Comparison of ENCODE assay signal across 8 cellular contexts in genomic region chr15:78131295-78132021, GRCh38. TPM values are rescaled to one million over a fixed set of nuclear protein-coding genes. Genes with fewer than 3 reads are reported as not detected.
DNase-seq lines count a peak whose midpoint lies in the region; ATAC-seq and TF ChIP-seq lines count a peak whose summit lies in the region.

TSS of gene CIB2 (minus strand) at chr15:78131445. CDS start at chr15:78131215, 230 bp downstream.

- H4K8ac ChIP-seq in mesenchymal stem cell (ENCODE audit: low read length), result peak within 1 kb of the TSS; percentile 94

- peak within 1 kb of the TSS; percentile 83 for H2BK15ac ChIP-seq in mesenchymal stem cell (ENCODE audit: low read depth, poor library complexity, severe bottlenecking)

- WGBS in mesenchymal stem cell, result 2% methylated on average over 50 of the region's 79 CpGs

- peak within 1 kb of the TSS in 1 of 2 experiments; percentile 71 for H2BK12ac ChIP-seq in mesenchymal stem cell (ENCODE audit: low read length in 2 of 2)

- no peaks in the 10 kb centered on the region for H3K9me3 ChIP-seq in mesenchymal stem cell (ENCODE audit: control insufficient read depth, low read length)

- ATAC-seq in GM18868 (IDR thresholded peaks at IDR 0.05; ENCODE audit: unreplicated experiment) (peak; percentile 84), HG03196 (IDR thresholded peaks at IDR 0.05; ENCODE audit: unreplicated experiment) (peak; percentile 73)
- peak; percentile 81 for ATAC-seq in effector memory CD8-positive, alpha-beta T cell (replicated peaks)

- peak within 1 kb of the TSS; percentile 81 to 87 for H3K4me3 ChIP-seq in mesenchymal stem cell (ENCODE audit: insufficient read depth in 1 of 2, low read depth in 1 of 2, low read length in 2 of 2)

- H3K27me3 Mint-ChIP-seq in effector memory CD8-positive, alpha-beta T cell, result no peaks in the 10 kb centered on the region

- H3K4me1 Mint-ChIP-seq in effector memory CD8-positive, alpha-beta T cell (ENCODE audit: low read depth in 2 of 2), result peaks cover 15 to 24% of the 10 kb centered on the region in 2 donors

- peak; percentile 23 for DNase-seq in AG09319 (ENCODE audit: extremely low read depth, low read depth)
- peak; percentile 76 for DNase-seq in NCI-H748 (lab: John Stamatoyannopoulos, UW; ENCODE audit: unreplicated experiment)
- peak; percentile 90 for DNase-seq in activated CD8-positive, alpha-beta memory T cell treated with anti-CD3 and anti-CD28 coated beads for 24 hours
- peak; percentile 73 to 79 (median 73) for DNase-seq in effector memory CD8-positive, alpha-beta T cell
- peak; percentile 65 for DNase-seq in mesenchymal stem cell
- peak; percentile 39 for DNase-seq in stimulated activated CD8-positive, alpha-beta memory T cell treated with anti-CD3 and anti-CD28 coated beads, Interleukin-12 subunit alpha, Interleukin-12 subunit beta, amount 100 ng/mL, for 24 hours (ENCODE audit: extremely low read depth)

- peak; percentile 30 for TF ChIP-seq CTCF in AG09319 (IDR thresholded peaks at IDR 0.05; ENCODE audit: low read depth, low read length)

- H3K79me1 ChIP-seq in mesenchymal stem cell (replicated peaks; ENCODE audit: low read length, poor library complexity, severe bottlenecking), result peaks cover 7% of the 10 kb centered on the region

- H3K18ac ChIP-seq in mesenchymal stem cell (ENCODE audit: low read depth in 1 of 2, low read length in 2 of 2), result peak within 1 kb of the TSS; percentile 96 to 99

- peak within 1 kb of the TSS; percentile 45 to 77 for H3K4ac ChIP-seq in mesenchymal stem cell (ENCODE audit: low read depth in 1 of 2, low read length in 2 of 2)

- peak within 1 kb of the TSS; percentile 69 for H3K4me2 ChIP-seq in mesenchymal stem cell (ENCODE audit: low read length, poor library complexity, severe bottlenecking)

- H2BK5ac ChIP-seq in mesenchymal stem cell (ENCODE audit: low read depth, low read length, poor library complexity, severe bottlenecking), result no peak within 1 kb of the TSS

- no peak within 1 kb of the TSS for H3K27ac ChIP-seq in mesenchymal stem cell (ENCODE audit: low read length, poor library complexity, severe bottlenecking)

- peaks cover 13% of the 10 kb centered on the region for H3K4me1 ChIP-seq in mesenchymal stem cell (ENCODE audit: control insufficient read depth, insufficient read depth, low read depth, low read length)

- no peaks in the 10 kb centered on the region for H3K36me3 ChIP-seq in mesenchymal stem cell (ENCODE audit: control insufficient read depth in 1 of 2, insufficient read depth in 2 of 2, low read depth in 1 of 2, low read length in 2 of 2)

- peak within 1 kb of the TSS; percentile 6 for H2AK5ac ChIP-seq in mesenchymal stem cell (ENCODE audit: low read length, severe bottlenecking)

- H3K14ac ChIP-seq in mesenchymal stem cell (ENCODE audit: low read length in 2 of 2), result peak within 1 kb of the TSS; percentile 45 to 59

- H3K36me3 Mint-ChIP-seq in effector memory CD8-positive, alpha-beta T cell (ENCODE audit: insufficient read depth), result peaks cover 7% of the 10 kb centered on the region

- peak within 1 kb of the TSS; percentile 87 to 98 for H3K4me3 Mint-ChIP-seq in effector memory CD8-positive, alpha-beta T cell

- H2AFZ ChIP-seq in mesenchymal stem cell (ENCODE audit: low read depth, low read length), result peak within 1 kb of the TSS; percentile 65

- H3K27ac Mint-ChIP-seq in effector memory CD8-positive, alpha-beta T cell, result peak within 1 kb of the TSS; percentile 95 to 96

- H3K9ac ChIP-seq in mesenchymal stem cell (ENCODE audit: low read length), result peak within 1 kb of the TSS; percentile 91

- peaks cover 0 to 15% of the 10 kb centered on the region in 2 experiments for H3K27me3 ChIP-seq in mesenchymal stem cell (ENCODE audit: control insufficient read depth in 1 of 2, insufficient read depth in 1 of 2, low read length in 2 of 2)

- H4K91ac ChIP-seq in mesenchymal stem cell (ENCODE audit: low read length), result peak within 1 kb of the TSS; percentile 85

- H3K23ac ChIP-seq in mesenchymal stem cell (ENCODE audit: low read length in 2 of 2), result peak within 1 kb of the TSS in 1 of 2 experiments; percentile 46

- H2BK120ac ChIP-seq in mesenchymal stem cell (ENCODE audit: low read depth, low read length), result peak within 1 kb of the TSS; percentile 83

- H3K9me3 Mint-ChIP-seq in effector memory CD8-positive, alpha-beta T cell, result no peaks in the 10 kb centered on the region

RNA-seq across cellular contexts. Expression of gene CIB2, which starts in this region (rescaled TPM):
- polyA plus RNA-seq in mesenchymal stem cell (2013, experiment 1 of 2), result 23.7 TPM
- 21.9 TPM for polyA plus RNA-seq in mesenchymal stem cell (2013, experiment 2 of 2)

Comparison
In these comparisons a context has a peak if more than half of its experiments do, and no peak if none do; other contexts are left out.
1. DNase-seq: peak in every context shown above with its lines; median percentile 90 in activated CD8-positive, alpha-beta memory T cell treated with anti-CD3 and anti-CD28 coated beads for 24 hours; 76 in NCI-H748; 73 in effector memory CD8-positive, alpha-beta T cell; 65 in mesenchymal stem cell; 39 in stimulated activated CD8-positive, alpha-beta memory T cell treated with anti-CD3 and anti-CD28 coated beads, Interleukin-12 subunit alpha, Interleukin-12 subunit beta, amount 100 ng/mL, for 24 hours; 23 in AG09319.